In the genomic region with DNA sequence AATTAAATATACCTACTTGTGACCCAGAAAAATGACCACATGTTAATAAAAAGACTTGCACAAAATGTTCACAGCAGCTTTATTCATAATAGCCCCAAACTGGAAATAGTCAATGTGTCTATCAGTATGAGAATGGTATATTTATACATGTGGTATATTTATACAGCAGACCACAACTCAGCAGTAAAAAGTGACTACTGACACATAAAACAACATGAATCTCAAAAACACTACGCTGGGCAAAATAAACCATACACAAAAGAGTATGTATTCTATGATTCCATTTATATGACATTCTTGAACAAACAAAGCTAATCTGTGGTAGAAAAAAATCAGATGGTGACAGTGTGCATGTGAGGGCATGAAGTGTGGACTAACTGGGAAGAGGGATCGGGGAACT, we compare ENCODE assay signal across 1 cellular context.
TF ChIP-seq lines count a peak whose summit lies in the region.

No MANE protein-coding gene starts in this region.

TF ChIP-seq in IMR-90, 13 proteins besides CTCF, POLR2A, EP300 and RAD21:
- 0 out of 2 replicates have a peak, but pooled peaks have one; percentile 20 for TF ChIP-seq BHLHE40 (IDR thresholded peaks at IDR 0.05; ENCODE audit: low read depth, low read length)
- TF ChIP-seq, protein P1, sequence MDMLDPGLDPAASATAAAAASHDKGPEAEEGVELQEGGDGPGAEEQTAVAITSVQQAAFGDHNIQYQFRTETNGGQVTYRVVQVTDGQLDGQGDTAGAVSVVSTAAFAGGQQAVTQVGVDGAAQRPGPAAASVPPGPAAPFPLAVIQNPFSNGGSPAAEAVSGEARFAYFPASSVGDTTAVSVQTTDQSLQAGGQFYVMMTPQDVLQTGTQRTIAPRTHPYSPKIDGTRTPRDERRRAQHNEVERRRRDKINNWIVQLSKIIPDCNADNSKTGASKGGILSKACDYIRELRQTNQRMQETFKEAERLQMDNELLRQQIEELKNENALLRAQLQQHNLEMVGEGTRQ (IDR thresholded peaks at IDR 0.05; ENCODE audit: low read depth, low read length): no peak
- TF ChIP-seq MAFK (IDR thresholded peaks at IDR 0.05; ENCODE audit: low read depth, low read length): no peak
- no peak for TF ChIP-seq NFE2L2 (IDR thresholded peaks at IDR 0.05; ENCODE audit: low read depth, low read length)
- TF ChIP-seq RCOR1 (IDR thresholded peaks at IDR 0.05; ENCODE audit: insufficient replicate concordance, low read length): no peak
- TF ChIP-seq CEBPB (IDR thresholded peaks at IDR 0.05; ENCODE audit: low read depth, low read length): no peak
- no peak for TF ChIP-seq MAZ (IDR thresholded peaks at IDR 0.05; ENCODE audit: borderline replicate concordance, low read depth, low read length)
